ENCODE assay signal across 21 cellular contexts in the genomic region with DNA sequence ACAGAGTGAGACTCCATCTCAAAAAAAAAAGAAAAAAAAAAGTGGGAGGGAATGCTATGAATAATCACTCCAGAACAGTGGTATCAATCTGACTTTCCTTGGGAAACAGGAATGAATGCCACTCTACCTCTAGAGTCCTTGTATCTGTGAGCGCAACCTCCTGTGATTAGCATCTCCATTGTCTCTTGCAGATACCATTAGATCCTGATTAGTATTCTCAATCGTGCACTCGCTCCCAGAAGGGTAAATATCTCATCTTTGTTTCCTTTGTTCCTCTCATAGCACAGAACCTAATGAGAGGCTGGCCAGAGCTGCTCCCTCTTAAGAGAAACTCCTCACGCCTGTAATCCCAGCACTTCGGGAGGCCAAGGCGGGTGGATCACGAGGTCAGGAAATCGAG.
"Had no signal": no experiment of that assay in that cellular context is flagged by ENCODE, and none has a peak within 500 bp of the region (broad histone marks: within the 10 kb centered on the region; RNA-seq: fewer than 3 reads in every experiment).

No MANE protein-coding gene starts in this region.

- H3K4me3 ChIP-seq: esophagus squamous epithelium, lower lobe of right lung, right atrium auricular region, stomach, tibial artery had no signal

- H3K4me1 Mint-ChIP-seq: naive B cell; neural crest cell; stimulated activated effector memory CD8-positive, alpha-beta T cell treated with anti-CD3 and anti-CD28 coated beads, Interleukin-12 subunit alpha, Interleukin-12 subunit beta, amount 100 ng/mL, for 72 hours had no signal

- DNase-seq: cortex of kidney; effector memory CD8-positive, alpha-beta T cell; erythroblast; esophagus squamous epithelium; foreskin melanocyte; left ventricle myocardium superior; lower lobe of right lung; naive B cell; stimulated activated CD4-positive, alpha-beta T cell treated with anti-CD3 and anti-CD28 coated beads, Interleukin-2, amount 100 ng/mL, for 24 hours; stimulated activated CD4-positive, alpha-beta T cell treated with anti-CD3 and anti-CD28 coated beads, Interleukin-4, amount 100 ng/mL, for 24 hours; stimulated activated naive CD4-positive, alpha-beta T cell treated with Interleukin-2 at 50 U/mL for 16 hours; stomach; tibial artery had no signal

- ATAC-seq: effector memory CD8-positive, alpha-beta T cell; left ventricle myocardium superior; lower lobe of right lung; natural killer cell treated with Interleukin-12 subunit alpha and Interleukin-12 subunit beta and Interleukin-15 and Interleukin-18, amount 100 ng/mL, for 72 hours; sciatic nerve; stimulated activated effector memory CD8-positive, alpha-beta T cell treated with anti-CD3 and anti-CD28 coated beads, Interleukin-12 subunit alpha, Interleukin-12 subunit beta, amount 100 ng/mL, for 72 hours had no signal

- H3K9me3 ChIP-seq: esophagus squamous epithelium, lower lobe of right lung, stomach, tibial artery had no signal

- H3K27me3 ChIP-seq: esophagus squamous epithelium, right atrium auricular region, stomach, tibial artery had no signal

- H3K27ac Mint-ChIP-seq: effector memory CD8-positive, alpha-beta T cell; naive B cell; natural killer cell treated with Interleukin-12 subunit alpha and Interleukin-12 subunit beta and Interleukin-15 and Interleukin-18, amount 100 ng/mL, for 72 hours; progenitor cell of endocrine pancreas; stimulated activated effector memory CD8-positive, alpha-beta T cell treated with anti-CD3 and anti-CD28 coated beads, Interleukin-12 subunit alpha, Interleukin-12 subunit beta, amount 100 ng/mL, for 72 hours; type B pancreatic cell had no signal

- H3K27ac ChIP-seq: esophagus squamous epithelium, lower lobe of right lung, parathyroid adenoma, right atrium auricular region, stomach, tibial artery had no signal

- H3K9me3 Mint-ChIP-seq: neural crest cell, type B pancreatic cell had no signal

- H3K4me1 ChIP-seq: esophagus squamous epithelium, lower lobe of right lung, parathyroid adenoma, right atrium auricular region, stomach, tibial artery had no signal

- H3K36me3 Mint-ChIP-seq: naive B cell; natural killer cell treated with Interleukin-12 subunit alpha and Interleukin-12 subunit beta and Interleukin-15 and Interleukin-18, amount 100 ng/mL, for 72 hours; stimulated activated effector memory CD8-positive, alpha-beta T cell treated with anti-CD3 and anti-CD28 coated beads, Interleukin-12 subunit alpha, Interleukin-12 subunit beta, amount 100 ng/mL, for 72 hours; type B pancreatic cell had no signal

- H3K9ac ChIP-seq: parathyroid adenoma had no signal

- H3K27me3 Mint-ChIP-seq: effector memory CD8-positive, alpha-beta T cell; naive B cell; natural killer cell treated with Interleukin-12 subunit alpha and Interleukin-12 subunit beta and Interleukin-15 and Interleukin-18, amount 100 ng/mL, for 72 hours; progenitor cell of endocrine pancreas; type B pancreatic cell had no signal

- H3K4me3 Mint-ChIP-seq: effector memory CD8-positive, alpha-beta T cell; naive B cell; natural killer cell treated with Interleukin-12 subunit alpha and Interleukin-12 subunit beta and Interleukin-15 and Interleukin-18, amount 100 ng/mL, for 72 hours; neural crest cell; stimulated activated effector memory CD8-positive, alpha-beta T cell treated with anti-CD3 and anti-CD28 coated beads, Interleukin-12 subunit alpha, Interleukin-12 subunit beta, amount 100 ng/mL, for 72 hours; type B pancreatic cell had no signal

- H3K79me2 ChIP-seq: parathyroid adenoma had no signal

- H2AFZ ChIP-seq: parathyroid adenoma had no signal

- H3K36me3 ChIP-seq: esophagus squamous epithelium, lower lobe of right lung, right atrium auricular region, stomach, tibial artery had no signal
